In the genomic region with DNA sequence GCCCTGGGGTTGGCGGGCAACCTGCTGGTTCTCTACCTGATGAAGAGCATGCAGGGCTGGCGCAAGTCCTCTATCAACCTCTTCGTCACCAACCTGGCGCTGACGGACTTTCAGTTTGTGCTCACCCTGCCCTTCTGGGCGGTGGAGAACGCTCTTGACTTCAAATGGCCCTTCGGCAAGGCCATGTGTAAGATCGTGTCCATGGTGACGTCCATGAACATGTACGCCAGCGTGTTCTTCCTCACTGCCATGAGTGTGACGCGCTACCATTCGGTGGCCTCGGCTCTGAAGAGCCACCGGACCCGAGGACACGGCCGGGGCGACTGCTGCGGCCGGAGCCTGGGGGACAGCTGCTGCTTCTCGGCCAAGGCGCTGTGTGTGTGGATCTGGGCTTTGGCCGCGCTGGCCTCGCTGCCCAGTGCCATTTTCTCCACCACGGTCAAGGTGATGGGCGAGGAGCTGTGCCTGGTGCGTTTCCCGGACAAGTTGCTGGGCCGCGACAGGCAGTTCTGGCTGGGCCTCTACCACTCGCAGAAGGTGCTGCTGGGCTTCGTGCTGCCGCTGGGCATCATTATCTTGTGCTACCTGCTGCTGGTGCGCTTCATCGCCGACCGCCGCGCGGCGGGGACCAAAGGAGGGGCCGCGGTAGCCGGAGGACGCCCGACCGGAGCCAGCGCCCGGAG, we compare ENCODE assay signal across 20 cellular contexts. TPM values are rescaled to one million over a fixed set of nuclear protein-coding genes. Genes with fewer than 3 reads are reported as not detected.
A peak's percentile ranks its signal among the peaks of the same experiment; 100 is the strongest.
DNase-seq lines count a peak whose midpoint lies in the region; TF ChIP-seq lines count a peak whose summit lies in the region.
"Had no signal": no experiment of that assay in that cellular context is flagged by ENCODE, and none has a peak within 500 bp of the region (broad histone marks: within the 10 kb centered on the region; RNA-seq: fewer than 3 reads in every experiment).

No MANE protein-coding gene starts in this region.

- DNase-seq in NCI-H2029 (lab: John Stamatoyannopoulos, UW): peak; percentile 44
- DNase-seq in NCI-H2029 treated with DMSO at 0.1 percent for 48 hours (lab: John Stamatoyannopoulos, UW): no peak
- DNase-seq in astrocyte of the cerebellum (ENCODE audit: low read depth): no peak
- DNase-seq in foreskin fibroblast: peak in 1 of 2 donors; percentile 13
- no peak for DNase-seq in AG08396 (ENCODE audit: low spot score)
- no peak for DNase-seq in NCI-H2107 (lab: John Stamatoyannopoulos, UW)
- no peak for DNase-seq in 8988T
- DNase-seq: activated CD4-positive, alpha-beta T cell treated with anti-CD3 and anti-CD28 coated beads, Interleukin-2, amount 10 ng/mL, durations not matched to agents 24 days and 14 days; CD8-positive, alpha-beta T cell; colonic mucosa; DND-41; esophagus squamous epithelium; HCEC 1CT; NCI-H1092; occipital lobe; SIG-M5; spleen; stimulated activated naive CD8-positive, alpha-beta T cell treated with anti-CD3 and anti-CD28 coated beads, Interleukin-15, Interleukin-2, amounts not matched to agents 100 U/mL and 50 U/mL, for 24 hours had no signal

- H3K4me3 ChIP-seq in astrocyte of the cerebellum (ENCODE audit: low read depth, low read length) (peak overlapping the region; percentile 47), foreskin fibroblast (ENCODE audit: low read depth in 1 of 2, low read length in 2 of 2) (peak overlapping the region; percentile 53 to 58), skeletal muscle tissue (ENCODE audit: low read length in 3 of 3) (peak overlapping the region; percentile 35 to 62 (median 57))
- H3K4me3 ChIP-seq: colonic mucosa had no signal

- H3K27ac ChIP-seq in skeletal muscle tissue (ENCODE audit: low read depth, low read length): no peak overlapping the region
- H3K27ac ChIP-seq: 22Rv1, colonic mucosa, esophagus squamous epithelium, spleen had no signal

- peaks cover 35 to 50% (median 43%) of the 10 kb centered on the region in 3 donors for H3K27me3 ChIP-seq in skeletal muscle tissue (ENCODE audit: control insufficient read depth in 3 of 3, insufficient read depth in 3 of 3, low read length in 3 of 3)

- H3K36me3 ChIP-seq in skeletal muscle tissue (ENCODE audit: control insufficient read depth in 3 of 3, insufficient read depth in 3 of 3, low read length in 3 of 3): no peaks in the 10 kb centered on the region
- H3K36me3 ChIP-seq: colonic mucosa, esophagus squamous epithelium, spleen had no signal

- TF ChIP-seq CTCF in astrocyte of the cerebellum (IDR thresholded peaks at IDR 0.05; ENCODE audit: low read depth, low read length, missing control alignments) (no peak), foreskin fibroblast (IDR thresholded peaks at IDR 0.05; ENCODE audit: low read depth, low read length) (no peak)

- no peak overlapping the region for H3K9ac ChIP-seq in skeletal muscle tissue (ENCODE audit: low read depth in 1 of 3, low read length in 3 of 3)

- peaks cover 11 to 18% (median 13%) of the 10 kb centered on the region in 3 donors for H3K4me1 ChIP-seq in skeletal muscle tissue (ENCODE audit: control insufficient read depth in 3 of 3, insufficient read depth in 3 of 3, low read length in 3 of 3)
- H3K4me1 ChIP-seq: colonic mucosa had no signal

- in situ Hi-C loops in astrocyte of the cerebellum (cut with HindIII; ENCODE audit: low sequenced_read_pairs): loop anchor here (25.0 kb wide), 1 partner anchor 475 kb away; no protein-coding TSS in a partner anchor

- no peaks in the 10 kb centered on the region for H3K9me3 ChIP-seq in skeletal muscle tissue (ENCODE audit: control insufficient read depth in 3 of 3, low read length in 3 of 3)
- H3K9me3 ChIP-seq: colonic mucosa, esophagus squamous epithelium, spleen had no signal

RNA-seq across cellular contexts. Expression of a gene that starts 1.0 kb away (rescaled TPM):
- total RNA-seq in skeletal muscle tissue: not detected
- total RNA-seq: activated CD4-positive, alpha-beta T cell treated with anti-CD3 and anti-CD28 coated beads, Interleukin-2, amount 10 ng/mL, durations not matched to agents 24 days and 14 days; CD8-positive, alpha-beta T cell; colonic mucosa; esophagus squamous epithelium; spleen had no signal

RNA-seq across cellular contexts. Expression of a gene that starts 45.4 kb away (rescaled TPM):
- 19.3 TPM for total RNA-seq in skeletal muscle tissue
- total RNA-seq: activated CD4-positive, alpha-beta T cell treated with anti-CD3 and anti-CD28 coated beads, Interleukin-2, amount 10 ng/mL, durations not matched to agents 24 days and 14 days; CD8-positive, alpha-beta T cell had no signal

RNA-seq across cellular contexts. Expression of a gene that starts 47.3 kb away (rescaled TPM):
- total RNA-seq in skeletal muscle tissue: 0.52 TPM
- total RNA-seq: activated CD4-positive, alpha-beta T cell treated with anti-CD3 and anti-CD28 coated beads, Interleukin-2, amount 10 ng/mL, durations not matched to agents 24 days and 14 days; CD8-positive, alpha-beta T cell had no signal
